ENCODE assay signal across 17 cellular contexts in genomic region chr14:91328313-91329050, GRCh38.
DNase-seq lines count a peak whose midpoint lies in the region; ATAC-seq and TF ChIP-seq lines count a peak whose summit lies in the region.
"Had no signal": no experiment of that assay in that cellular context is flagged by ENCODE, and none has a peak within 500 bp of the region (broad histone marks: within the 10 kb centered on the region; RNA-seq: fewer than 3 reads in every experiment).

No MANE protein-coding gene starts in this region.

- no peaks in the 10 kb centered on the region for H3K27me3 ChIP-seq in CD4-positive, alpha-beta T cell (ENCODE audit: control insufficient read depth, insufficient read depth, low read length)
- H3K27me3 ChIP-seq in IMR-90 (ENCODE audit: control insufficient read depth, insufficient read depth, low read length) (peaks cover 28% of the 10 kb centered on the region), smooth muscle cell (ENCODE audit: low read depth) (peaks cover 65% of the 10 kb centered on the region)
- no peaks in the 10 kb centered on the region for H3K27me3 ChIP-seq in naive thymus-derived CD4-positive, alpha-beta T cell (ENCODE audit: control insufficient read depth in 2 of 2, insufficient read depth in 2 of 2, low read length in 2 of 2)
- H3K27me3 ChIP-seq: left lung had no signal

- in situ Hi-C loops in IMR-90 (cut with MboI; ENCODE audit: low sequenced_read_pairs) = loop anchor here (10.0 kb wide), 1 partner anchor 96 kb away; no protein-coding TSS in a partner anchor

- no peak overlapping the region for H2BK120ac ChIP-seq in IMR-90 (ENCODE audit: low read depth, low read length)

- H4K5ac ChIP-seq in IMR-90 (ENCODE audit: low read depth, low read length) = no peak overlapping the region

- H3K23ac ChIP-seq in IMR-90 (ENCODE audit: low read depth, low read length) = no peak overlapping the region

- H3K27me3 Mint-ChIP-seq in CD4-positive, alpha-beta T cell = no peaks in the 10 kb centered on the region
- no peaks in the 10 kb centered on the region for H3K27me3 Mint-ChIP-seq in activated naive CD8-positive, alpha-beta T cell
- no peaks in the 10 kb centered on the region for H3K27me3 Mint-ChIP-seq in naive thymus-derived CD4-positive, alpha-beta T cell

- TF ChIP-seq RAD21 in IMR-90 (IDR thresholded peaks at IDR 0.05; ENCODE audit: low read length) = no peak

- DNase-seq in CD4-positive, alpha-beta T cell = no peak
- DNase-seq in IMR-90 = no peak
- no peak for DNase-seq in naive thymus-derived CD4-positive, alpha-beta T cell
- DNase-seq in inferior parietal cortex (ENCODE audit: extremely low spot score) = no peak
- no peak for DNase-seq in smooth muscle cell (lab: John Stamatoyannopoulos, UW; ENCODE audit: unreplicated experiment)
- DNase-seq: activated CD4-positive, alpha-beta T cell treated with anti-CD3 and anti-CD28 coated beads, Interleukin-2, amount 50 U/mL, for 4 hours; cortex of kidney; left lung; NCI-H146; SHP77; small intestine; T-helper 9 cell had no signal

- H2AK9ac ChIP-seq in IMR-90 (replicated peaks; ENCODE audit: low read depth, low read length, poor library complexity) = no peak overlapping the region

- H3K4me1 ChIP-seq in IMR-90 (ENCODE audit: control insufficient read depth, insufficient read depth, low read length) = no peaks in the 10 kb centered on the region
- H3K4me1 ChIP-seq in naive thymus-derived CD4-positive, alpha-beta T cell (ENCODE audit: control insufficient read depth in 2 of 2, insufficient read depth in 2 of 2, low read length in 2 of 2) = peaks cover 42 to 80% of the 10 kb centered on the region in 2 donors
- H3K4me1 ChIP-seq in smooth muscle cell (ENCODE audit: low read depth) = no peaks in the 10 kb centered on the region

- 73% methylated on average over 3 of the region's 27 CpGs; no CpG with 5 or more reads in 1 of the 2 experiments for WGBS in IMR-90 (ENCODE audit: extremely low coverage in 2 of 2, insufficient read length in 1 of 2), 2 experiments
- 90% methylated on average over 27 of the region's 27 CpGs for WGBS in smooth muscle cell (ENCODE audit: low lambda C conversion rate)

- no peak overlapping the region for H2BK20ac ChIP-seq in IMR-90 (ENCODE audit: low read depth, low read length)

- no TSS peak for BruUV-seq in IMR-90 (replicated peaks; lab: Mats Ljungman, UMichigan)

- H3K9ac ChIP-seq in IMR-90 (ENCODE audit: low read depth, low read length) (no peak overlapping the region), smooth muscle cell (ENCODE audit: low read depth) (no peak overlapping the region)

- H4K20me1 ChIP-seq in IMR-90 (ENCODE audit: insufficient read depth, low read length) (no peaks in the 10 kb centered on the region), smooth muscle cell (ENCODE audit: low read depth) (no peaks in the 10 kb centered on the region)

- H3K9me3 Mint-ChIP-seq in CD4-positive, alpha-beta T cell = no peaks in the 10 kb centered on the region
- H3K9me3 Mint-ChIP-seq in activated naive CD8-positive, alpha-beta T cell (ENCODE audit: low read depth) = no peaks in the 10 kb centered on the region
- no peaks in the 10 kb centered on the region for H3K9me3 Mint-ChIP-seq in naive thymus-derived CD4-positive, alpha-beta T cell

- CTCF ChIA-PET in CD4-positive, alpha-beta T cell (lab: Charles Lee) = interaction anchor here (1.4 to 1.6 kb wide), 2 partner anchors 87 to 98 kb away, joined by 3 read pairs; no protein-coding TSS in a partner anchor
- CTCF ChIA-PET in IMR-90 (lab: Yijun Ruan, JAX) = no interaction called here
- CTCF ChIA-PET in naive thymus-derived CD4-positive, alpha-beta T cell (lab: Charles Lee) = interaction anchor here (1.3 to 6.6 kb wide), 3 partner anchors 10 to 92 kb away, joined by 4 to 101 read pairs (median 4); partner anchors contain the start of gene CCDC88C

- no peak overlapping the region for H4K8ac ChIP-seq in IMR-90 (ENCODE audit: low read depth in 2 of 2, low read length in 2 of 2)

- POLR2A ChIA-PET in CD4-positive, alpha-beta T cell (lab: Charles Lee) = interaction anchor here (1.2 to 2.4 kb wide), 4 partner anchors 18 to 90 kb away, joined by 3 to 10 read pairs (median 3); no protein-coding TSS in a partner anchor
- POLR2A ChIA-PET in IMR-90 (lab: Charles Lee; ENCODE audit: unreplicated experiment) = no interaction called here
- POLR2A ChIA-PET in naive thymus-derived CD4-positive, alpha-beta T cell (lab: Charles Lee) = interaction anchor here (0.5 to 2.0 kb wide), 10 partner anchors 9 to 87 kb away, joined by 3 to 10 read pairs (median 3); no protein-coding TSS in a partner anchor

- dilution Hi-C loops in IMR-90 (cut with HindIII; ENCODE audit: low sequenced_read_pairs, unreplicated experiment) = no loop called here

- peak overlapping the region; percentile 55 for H3K27ac ChIP-seq in CD4-positive, alpha-beta T cell (ENCODE audit: low read depth, low read length)
- H3K27ac ChIP-seq in IMR-90 (ENCODE audit: insufficient read depth, low read length) = no peak overlapping the region
- H3K27ac ChIP-seq in naive thymus-derived CD4-positive, alpha-beta T cell (ENCODE audit: low read depth, low read length) = peak overlapping the region; percentile 81
- no peak overlapping the region for H3K27ac ChIP-seq in smooth muscle cell (ENCODE audit: low read depth)
- H3K27ac ChIP-seq: gastroesophageal sphincter, tibial nerve had no signal

- H3K18ac ChIP-seq in IMR-90 (ENCODE audit: low read depth, low read length) = no peak overlapping the region

- no peak overlapping the region for H2BK15ac ChIP-seq in IMR-90 (ENCODE audit: low read depth, low read length)

- peak overlapping the region; percentile 21 for H2AFZ ChIP-seq in IMR-90 (replicated peaks; ENCODE audit: low read length, poor library complexity)
- no peak overlapping the region for H2AFZ ChIP-seq in smooth muscle cell (ENCODE audit: low read depth)

- no peak overlapping the region for H3K4me3 Mint-ChIP-seq in CD4-positive, alpha-beta T cell
- no peak overlapping the region for H3K4me3 Mint-ChIP-seq in activated naive CD8-positive, alpha-beta T cell
- H3K4me3 Mint-ChIP-seq in naive thymus-derived CD4-positive, alpha-beta T cell = peak overlapping the region in 1 of 10 donors; percentile 98

- H3K9me3 ChIP-seq in CD4-positive, alpha-beta T cell (ENCODE audit: control insufficient read depth, low read length) = no peaks in the 10 kb centered on the region
- H3K9me3 ChIP-seq in IMR-90 (ENCODE audit: control insufficient read depth, insufficient read depth, low read length) = no peaks in the 10 kb centered on the region
- no peaks in the 10 kb centered on the region for H3K9me3 ChIP-seq in naive thymus-derived CD4-positive, alpha-beta T cell (ENCODE audit: control insufficient read depth in 2 of 3, low read length in 3 of 3)
- H3K9me3 ChIP-seq in smooth muscle cell (replicated peaks; ENCODE audit: low read depth) = no peaks in the 10 kb centered on the region
- H3K9me3 ChIP-seq: gastroesophageal sphincter, left lung, tibial nerve had no signal

- H3K79me2 ChIP-seq in smooth muscle cell (ENCODE audit: low read depth) = no peaks in the 10 kb centered on the region

- H3K27ac Mint-ChIP-seq in CD4-positive, alpha-beta T cell = peak overlapping the region; percentile 97
- peak overlapping the region; percentile 99 for H3K27ac Mint-ChIP-seq in activated naive CD8-positive, alpha-beta T cell
- H3K27ac Mint-ChIP-seq in naive thymus-derived CD4-positive, alpha-beta T cell = peak overlapping the region in 8 of 9 donors; percentile 93 to 100 (median 99)

- no peaks in the 10 kb centered on the region for H3K79me1 ChIP-seq in IMR-90 (ENCODE audit: low read depth in 1 of 2, low read length in 2 of 2)

- no peak overlapping the region for H2BK5ac ChIP-seq in IMR-90 (ENCODE audit: low read depth, low read length, poor library complexity, severe bottlenecking)

- no peak overlapping the region for H3K4ac ChIP-seq in IMR-90 (ENCODE audit: low read depth, low read length)

- no peak overlapping the region for H3K56ac ChIP-seq in IMR-90 (ENCODE audit: extremely low read depth, insufficient read depth, low read length)

- TF ChIP-seq POLR2A in IMR-90 (IDR thresholded peaks at IDR 0.05; ENCODE audit: low read depth, low read length) = no peak

- H3K36me3 ChIP-seq in IMR-90 (ENCODE audit: control insufficient read depth, insufficient read depth, low read length) (no peaks in the 10 kb centered on the region), smooth muscle cell (ENCODE audit: low read depth) (no peaks in the 10 kb centered on the region)
- H3K36me3 ChIP-seq in naive thymus-derived CD4-positive, alpha-beta T cell (ENCODE audit: control insufficient read depth in 2 of 3, insufficient read depth in 3 of 3, low read length in 3 of 3) = peaks cover 6 to 70% (median 27%) of the 10 kb centered on the region in 3 experiments
- H3K36me3 ChIP-seq: gastroesophageal sphincter, tibial nerve had no signal

- peaks cover 89% of the 10 kb centered on the region for H3K36me3 Mint-ChIP-seq in CD4-positive, alpha-beta T cell (ENCODE audit: low read depth)
- H3K36me3 Mint-ChIP-seq in activated naive CD8-positive, alpha-beta T cell = peaks cover 4% of the 10 kb centered on the region
- peaks cover 0 to 36% (median 18%) of the 10 kb centered on the region in 5 donors for H3K36me3 Mint-ChIP-seq in naive thymus-derived CD4-positive, alpha-beta T cell

- peaks cover 95% of the 10 kb centered on the region for H3K4me1 Mint-ChIP-seq in CD4-positive, alpha-beta T cell (ENCODE audit: low read depth)
- H3K4me1 Mint-ChIP-seq in activated naive CD8-positive, alpha-beta T cell (ENCODE audit: low read depth) = peaks cover 100% of the 10 kb centered on the region
- H3K4me1 Mint-ChIP-seq in naive thymus-derived CD4-positive, alpha-beta T cell = peaks cover 70 to 100% (median 99%) of the 10 kb centered on the region in 7 donors

- no peak for TF ChIP-seq CTCF in CD4-positive, alpha-beta T cell (IDR thresholded peaks at IDR 0.05)
- TF ChIP-seq CTCF in IMR-90 (conservative IDR thresholded peaks at IDR 0.05; ENCODE audit: low read depth, low read length) (no peak), smooth muscle cell (IDR thresholded peaks at IDR 0.05; ENCODE audit: borderline replicate concordance, insufficient read depth, poor library complexity, severe bottlenecking) (no peak)

- H3K4me3 ChIP-seq in IMR-90 (ENCODE audit: insufficient read depth, low read depth, low read length) = no peak overlapping the region
- no peak overlapping the region for H3K4me3 ChIP-seq in naive thymus-derived CD4-positive, alpha-beta T cell (ENCODE audit: low read length)
- no peak overlapping the region for H3K4me3 ChIP-seq in smooth muscle cell
- H3K4me3 ChIP-seq: gastroesophageal sphincter, left lung, tibial nerve had no signal

- H2AK5ac ChIP-seq in IMR-90 (ENCODE audit: low read depth, low read length) = no peak overlapping the region

- no peak for ATAC-seq in CD4-positive, alpha-beta T cell (ENCODE audit: poor library complexity)
- ATAC-seq in IMR-90 (ENCODE audit: low read depth) (no peak), GM21723 (IDR thresholded peaks at IDR 0.05; ENCODE audit: unreplicated experiment) (no peak), SK-N-SH treated with all-trans-retinoic acid at 6 μM for 48 hours (no peak)
- ATAC-seq in naive thymus-derived CD4-positive, alpha-beta T cell = no peak
- ATAC-seq: gastroesophageal sphincter, left lung had no signal

- H3K4me2 ChIP-seq in IMR-90 (ENCODE audit: low read depth, low read length) = no peak overlapping the region
- no peak overlapping the region for H3K4me2 ChIP-seq in smooth muscle cell

- H3K14ac ChIP-seq in IMR-90 (replicated peaks; ENCODE audit: low read depth, low read length) = no peak overlapping the region

- H4K91ac ChIP-seq in IMR-90 (ENCODE audit: insufficient read depth, low read depth, low read length) = no peak overlapping the region

- no peaks in the 10 kb centered on the region for H3F3A ChIP-seq in smooth muscle cell (ENCODE audit: low read depth)

- intact Hi-C loops in CD4-positive, alpha-beta T cell (cut with DNase I, micrococcal nuclease) = no loop called here
- intact Hi-C loops in IMR-90 (cut with micrococcal nuclease) = no loop called here
- intact Hi-C loops in naive thymus-derived CD4-positive, alpha-beta T cell (cut with micrococcal nuclease) = loop anchor here (10.0 kb wide), 2 partner anchors 536 to 546 kb away; partner anchors contain the start of gene TC2N (in 1 of the 2)

- H3K9me1 ChIP-seq in IMR-90 (ENCODE audit: insufficient read depth, low read length) = no peaks in the 10 kb centered on the region

Comparison
In these comparisons a context has a peak if more than half of its experiments do, and no peak if none do; other contexts are left out.
1. H3K27ac ChIP-seq: peak in CD4-positive, alpha-beta T cell (single experiment) and naive thymus-derived CD4-positive, alpha-beta T cell (single experiment); none in IMR-90 (single experiment) and smooth muscle cell (single experiment).
2. intact Hi-C loops: an anchor here in naive thymus-derived CD4-positive, alpha-beta T cell (10.0 kb wide); none called in CD4-positive, alpha-beta T cell and IMR-90.
3. Peak in every context shown above with its lines, with median percentiles within 50 percentile points of each other: H3K27ac Mint-ChIP-seq.